ENCODE assay signal across 10 cellular contexts in the genomic region with DNA sequence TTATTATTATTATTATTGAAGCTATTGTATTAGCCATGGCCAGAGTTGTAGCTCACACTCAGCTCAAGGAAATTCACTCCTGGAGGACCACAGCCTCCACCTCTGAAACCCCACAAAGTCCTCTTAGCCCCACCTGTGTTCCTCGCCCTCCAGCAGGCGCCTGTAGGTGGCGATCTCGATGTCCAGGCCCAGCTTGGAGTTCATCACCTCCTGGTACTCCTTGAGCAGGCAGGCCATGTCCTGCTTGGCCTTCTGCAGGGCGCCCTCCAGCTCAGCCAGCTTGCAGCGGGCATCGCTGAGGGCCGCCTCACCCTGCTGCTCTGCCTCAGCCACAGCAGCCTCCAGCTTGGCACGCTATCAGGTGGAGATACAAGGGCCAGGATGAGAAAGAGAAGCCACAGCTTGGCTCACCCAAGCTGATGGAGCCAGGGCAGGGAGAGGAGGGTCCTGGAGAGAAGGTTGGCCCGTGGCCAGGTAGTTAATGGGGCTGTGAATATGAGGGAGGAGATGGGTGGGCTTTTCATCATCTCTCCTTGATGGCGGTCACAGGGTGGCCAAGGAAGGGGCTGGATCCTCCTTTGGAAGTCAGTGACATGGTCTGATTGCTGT. TPM values are rescaled to one million over a fixed set of nuclear protein-coding genes. Genes with fewer than 3 reads are reported as not detected.
A peak's percentile ranks its signal among the peaks of the same experiment; 100 is the strongest.
DNase-seq lines count a peak whose midpoint lies in the region; ATAC-seq and TF ChIP-seq lines count a peak whose summit lies in the region.
"Had no signal": no experiment of that assay in that cellular context is flagged by ENCODE, and none has a peak within 500 bp of the region (broad histone marks: within the 10 kb centered on the region; RNA-seq: fewer than 3 reads in every experiment).

No MANE protein-coding gene starts in this region.

- no peak overlapping the region for H3K4ac ChIP-seq in H9 (ENCODE audit: low read depth, low read length)

- H4K8ac ChIP-seq in H9 (replicated peaks; ENCODE audit: insufficient read length, low read depth, low read length) = no peak overlapping the region

- no peaks in the 10 kb centered on the region for H3K23me2 ChIP-seq in H9 (ENCODE audit: insufficient read length, low read depth, low read length, poor library complexity, severe bottlenecking)

- H3K18ac ChIP-seq in H9 (ENCODE audit: insufficient read length, low read depth, low read length) = no peak overlapping the region

- no peak overlapping the region for H2BK120ac ChIP-seq in H9 (ENCODE audit: low read depth, low read length, poor library complexity, severe bottlenecking)

- no peak overlapping the region for H2BK5ac ChIP-seq in H9 (ENCODE audit: insufficient read length, low read length)

- H3K27me3 ChIP-seq in H9 (ENCODE audit: insufficient read depth, low read length) (no peaks in the 10 kb centered on the region), lower lobe of right lung (ENCODE audit: low read depth) (peaks cover 12% of the 10 kb centered on the region), testis (no peaks in the 10 kb centered on the region)

- H3K4me1 Mint-ChIP-seq in H9 = peaks cover 3 to 9% of the 10 kb centered on the region in 2 experiments; a peak in 3 of 4 replicates

- no peak overlapping the region for H2BK20ac ChIP-seq in H9 (ENCODE audit: low read depth, low read length, poor library complexity, severe bottlenecking)

- no peak overlapping the region for H3K56ac ChIP-seq in H9 (ENCODE audit: insufficient read length, low read depth, low read length)

- H3K27me3 Mint-ChIP-seq in H9 (ENCODE audit: low read depth) = peaks cover 7% of the 10 kb centered on the region

- no peak overlapping the region for H2AFZ ChIP-seq in H9 (ENCODE audit: low read length)

- intact Hi-C loops in lower lobe of right lung (cut with DNase I) (no loop called here), testis (cut with DNase I; ENCODE audit: low total_unique reads) (no loop called here)

- no CpG with 5 or more reads among the region's 11 CpGs for WGBS in H9 (ENCODE audit: extremely low coverage, insufficient read length, low lambda C conversion rate)
- 86 to 93% methylated on average over 7 to 11 of the region's 11 CpGs for WGBS in testis, 2 donors

- no peaks in the 10 kb centered on the region for H4K20me1 ChIP-seq in H9 (ENCODE audit: control insufficient read depth, insufficient read depth, insufficient read length)

- H2BK12ac ChIP-seq in H9 (ENCODE audit: insufficient read length, low read depth, low read length) = no peak overlapping the region

- no peaks in the 10 kb centered on the region for H3K36me3 ChIP-seq in lower lobe of right lung
- H3K36me3 ChIP-seq in testis (ENCODE audit: low read depth, missing control alignments) = no peaks in the 10 kb centered on the region

- H4K5ac ChIP-seq in H9 (ENCODE audit: insufficient read length, low read depth, low read length) = no peak overlapping the region

- H2AK5ac ChIP-seq in H9 (ENCODE audit: insufficient read length, low read length) = no peak overlapping the region

- no peak overlapping the region for H3K23ac ChIP-seq in H9 (ENCODE audit: insufficient read length, low read depth, low read length)

- no peak for ATAC-seq in lower lobe of right lung
- no peak for ATAC-seq in HG02623 (IDR thresholded peaks at IDR 0.05; ENCODE audit: unreplicated experiment)

- no peaks in the 10 kb centered on the region for H3K79me1 ChIP-seq in H9 (ENCODE audit: insufficient read depth, low read depth, low read length, poor library complexity, severe bottlenecking)

- H3K9me3 ChIP-seq in H9 (ENCODE audit: control insufficient read depth, low read depth, low read length) (no peaks in the 10 kb centered on the region), lower lobe of right lung (no peaks in the 10 kb centered on the region), testis (no peaks in the 10 kb centered on the region)

- TF ChIP-seq POLR2A in testis (IDR thresholded peaks at IDR 0.05) = no peak

- H3K27ac Mint-ChIP-seq in H9 = no peak overlapping the region
- H3K27ac Mint-ChIP-seq: naive B cell had no signal

- no peak overlapping the region for H3K27ac ChIP-seq in H9 (ENCODE audit: insufficient read length, low read depth, low read length)
- no peak overlapping the region for H3K27ac ChIP-seq in lower lobe of right lung
- H3K27ac ChIP-seq in testis = no peak overlapping the region

- H3K4me1 ChIP-seq in H9 (ENCODE audit: insufficient read depth, low read length) (no peaks in the 10 kb centered on the region), lower lobe of right lung (no peaks in the 10 kb centered on the region), testis (no peaks in the 10 kb centered on the region)

- H3K9me3 Mint-ChIP-seq in H9 = no peaks in the 10 kb centered on the region; a peak in 1 of 5 replicates
- H3K9me3 Mint-ChIP-seq: naive B cell had no signal

- no peak overlapping the region for H3K4me3 Mint-ChIP-seq in H9
- H3K4me3 Mint-ChIP-seq: naive B cell had no signal

- no peak overlapping the region for H3K4me2 ChIP-seq in H9 (ENCODE audit: insufficient read depth, insufficient read length, low read length)

- H3K9ac ChIP-seq in H9 (ENCODE audit: extremely low read depth, insufficient read length, low read length) = no peak overlapping the region

- peak; percentile 19 for DNase-seq in DMS53 (lab: John Stamatoyannopoulos, UW)
- no peak for DNase-seq in DMS53 treated with DMSO at 0.1 percent for 48 hours (lab: John Stamatoyannopoulos, UW; ENCODE audit: unreplicated experiment)
- DNase-seq in H9 = peak; percentile 73
- DNase-seq in lower lobe of right lung = no peak
- DNase-seq in testis = no peak
- DNase-seq in activated effector memory CD4-positive, alpha-beta T cell treated with anti-CD3 and anti-CD28 coated beads, Interleukin-2, amount 50 U/mL, for 16 hours = no peak
- DNase-seq: naive B cell, NCI-H1417 treated with DMSO at 0.1 percent for 48 hours had no signal

- no peak overlapping the region for H4K91ac ChIP-seq in H9 (ENCODE audit: insufficient read length, low read depth, low read length)

- no peaks in the 10 kb centered on the region for H3K36me3 Mint-ChIP-seq in H9 (ENCODE audit: insufficient read depth in 1 of 3, low read depth in 3 of 3)
- H3K36me3 Mint-ChIP-seq: naive B cell had no signal

- no peak overlapping the region for H3T11ph ChIP-seq in H9 (ENCODE audit: low read length)

- H2BK15ac ChIP-seq in H9 (ENCODE audit: low read depth, low read length) = no peak overlapping the region

- TF ChIP-seq CTCF in H9 (conservative IDR thresholded peaks at IDR 0.05) (peak; percentile 73), WI38 (IDR thresholded peaks at IDR 0.05; ENCODE audit: low read depth, low read length) (0 out of 2 replicates have a peak, but pooled peaks have one; percentile 7), lower lobe of right lung (IDR thresholded peaks at IDR 0.05) (peak; percentile 16), testis (IDR thresholded peaks at IDR 0.05) (no peak)

- H3K4me3 ChIP-seq in WI38 (ENCODE audit: low read depth, low read length) (no peak overlapping the region), lower lobe of right lung (no peak overlapping the region), testis (no peak overlapping the region)

- no peak overlapping the region for H3K14ac ChIP-seq in H9 (ENCODE audit: insufficient read depth, low read length)

- no peaks in the 10 kb centered on the region for H3K79me2 ChIP-seq in H9 (ENCODE audit: insufficient read depth, low read length)

RNA-seq across cellular contexts. Expression of a gene that starts 5.1 kb away (rescaled TPM):
- total RNA-seq in H9 (2021) = not detected in 2 replicates
- not detected for total RNA-seq in lower lobe of right lung
- total RNA-seq in testis = under 1 TPM; 0.71 to 0.74 TPM
- 1.5 TPM for polyA plus RNA-seq in testis (ENCODE audit: insufficient read depth, low read depth, low replicate concordance)

RNA-seq across cellular contexts. Expression of a gene that starts 23.2 kb away (rescaled TPM):
- total RNA-seq in H9 (2021) = not detected in 2 replicates
- total RNA-seq in lower lobe of right lung = not detected
- total RNA-seq in testis = under 1 TPM in 1 of 2 donors, not detected in 1; 0.43 TPM
- not detected for polyA plus RNA-seq in testis (ENCODE audit: insufficient read depth, low read depth, low replicate concordance)

RNA-seq across cellular contexts. Expression of a gene that starts 41.0 kb away (rescaled TPM):
- total RNA-seq in H9 (2021) (not detected in 2 replicates), lower lobe of right lung (not detected), testis (1 to 10 TPM in 1 of 2 donors, under 1 TPM in 1; 0.39 to 1.2 TPM)
- polyA plus RNA-seq in testis (ENCODE audit: insufficient read depth, low read depth, low replicate concordance) = 0.44 TPM

RNA-seq across cellular contexts. Expression of a gene that starts 43.9 kb away (rescaled TPM):
- total RNA-seq in H9 (2021) (not detected in 2 replicates), lower lobe of right lung (not detected), testis (not detected)
- not detected for polyA plus RNA-seq in testis (ENCODE audit: insufficient read depth, low read depth, low replicate concordance)

Comparison
In these comparisons a context has a peak if more than half of its experiments do, and no peak if none do; other contexts are left out.
1. DNase-seq: peak in DMS53 (single experiment) and H9 (single experiment); none in DMS53 treated with DMSO at 0.1 percent for 48 hours (single experiment), lower lobe of right lung (single experiment), testis (single experiment) and activated effector memory CD4-positive, alpha-beta T cell treated with anti-CD3 and anti-CD28 coated beads, Interleukin-2, amount 50 U/mL, for 16 hours (single experiment).
2. CTCF ChIP-seq: peak in H9 (single experiment), WI38 (single experiment) and lower lobe of right lung (single experiment); none in testis (0 of 3).